ENCODE assay signal across 16 cellular contexts in genomic region chr1:201826830-201827229, GRCh38. TPM values are rescaled to one million over a fixed set of nuclear protein-coding genes. Genes with fewer than 3 reads are reported as not detected.
DNase-seq lines count a peak whose midpoint lies in the region; FAIRE-seq and TF ChIP-seq lines count a peak whose summit lies in the region.
"Had no signal": no experiment of that assay in that cellular context is flagged by ENCODE, and none has a peak within 500 bp of the region (broad histone marks: within the 10 kb centered on the region; RNA-seq: fewer than 3 reads in every experiment).

No MANE protein-coding gene starts in this region.

- DNase-seq in HFFc6 = no peak
- DNase-seq in brain microvascular endothelial cell = peak; percentile 44
- DNase-seq in iris pigment epithelial cell (ENCODE audit: low read depth) = peak; percentile 73
- no peak for DNase-seq in AG08395 (ENCODE audit: low spot score)
- no peak for DNase-seq in GM19239 (ENCODE audit: insufficient read length, low spot score)
- no peak for DNase-seq in NOMO-1 treated with DMSO at 0.1 percent for 48 hours (lab: John Stamatoyannopoulos, UW; ENCODE audit: unreplicated experiment)
- DNase-seq in H54 (ENCODE audit: insufficient read length, low spot score) = no peak
- DNase-seq: activated CD4-positive, alpha-beta memory T cell treated with anti-CD3 and anti-CD28 coated beads, Interleukin-2, amount 10 ng/mL, durations not matched to agents 7 days and 5 days; Karpas-422; NCI-H187; stimulated activated CD4-positive, alpha-beta T cell treated with anti-CD3 and anti-CD28 coated beads, Interleukin-1b, Interleukin-23, amount 100 ng/mL, for 48 hours; upper lobe of right lung had no signal

- H3K36me3 ChIP-seq in brain microvascular endothelial cell (replicated peaks) = peaks cover 33% of the 10 kb centered on the region
- H3K36me3 ChIP-seq: upper lobe of right lung had no signal

- H3K36me3 Mint-ChIP-seq in HFFc6 (ENCODE audit: low read depth) = peaks cover 25% of the 10 kb centered on the region

- in situ Hi-C loops in brain microvascular endothelial cell (cut with HindIII; ENCODE audit: low pct_ligation_motif_present, low sequenced_read_pairs) = no loop called here

- peaks cover 48% of the 10 kb centered on the region for H3K4me1 Mint-ChIP-seq in HFFc6 (ENCODE audit: low read depth)

- peak; percentile 17; the same call in 1 of the 2 replicates for TF ChIP-seq CTCF in HFFc6 (IDR thresholded peaks at IDR 0.05)
- no peak for TF ChIP-seq CTCF in brain microvascular endothelial cell (IDR thresholded peaks at IDR 0.05; ENCODE audit: low read depth, low read length, missing control alignments)

- no peak for TF ChIP-seq POLR2A in H54 (IDR thresholded peaks at IDR 0.05; ENCODE audit: low read depth, low read length)

- peaks cover 14% of the 10 kb centered on the region for H3K27me3 Mint-ChIP-seq in HFFc6 (ENCODE audit: insufficient read depth)
- H3K27me3 Mint-ChIP-seq: activated CD4-positive, alpha-beta memory T cell treated with anti-CD3 and anti-CD28 coated beads, Interleukin-2, amount 10 ng/mL, durations not matched to agents 7 days and 5 days; central memory CD8-positive, alpha-beta T cell had no signal

- FAIRE-seq in A204.1 (lab: Jason Lieb, UNC) (peak; percentile 14), GM19239 (lab: Jason Lieb, UNC) (no peak), H54 (lab: Jason Lieb, UNC) (no peak)
- FAIRE-seq: endothelial cell of umbilical vein had no signal

- no peak overlapping the region for H3K27ac ChIP-seq in brain microvascular endothelial cell
- H3K27ac ChIP-seq: upper lobe of right lung had no signal

- H3K9me3 Mint-ChIP-seq in HFFc6 = no peaks in the 10 kb centered on the region
- H3K9me3 Mint-ChIP-seq: activated CD4-positive, alpha-beta memory T cell treated with anti-CD3 and anti-CD28 coated beads, Interleukin-2, amount 10 ng/mL, durations not matched to agents 7 days and 5 days; activated T-helper 2 cell treated with anti-CD3 and anti-CD28 coated beads, Interferon-gamma antibody, Interleukin-2, Interleukin-4, amounts not matched to agents 10 μg/mL and 5 μg/mL and 100 μg/mL, durations not matched to agents 14 hours and 24 hours and 36 hours; central memory CD8-positive, alpha-beta T cell had no signal

- H3K27me3 ChIP-seq in brain microvascular endothelial cell (replicated peaks) = no peaks in the 10 kb centered on the region
- H3K27me3 ChIP-seq: upper lobe of right lung had no signal

- H3K4me3 ChIP-seq in brain microvascular endothelial cell (ENCODE audit: low read depth, low read length) = no peak overlapping the region
- H3K4me3 ChIP-seq: upper lobe of right lung had no signal

- peak overlapping the region; percentile 46 for H3K27ac Mint-ChIP-seq in HFFc6
- H3K27ac Mint-ChIP-seq: activated CD4-positive, alpha-beta memory T cell treated with anti-CD3 and anti-CD28 coated beads, Interleukin-2, amount 10 ng/mL, durations not matched to agents 7 days and 5 days; activated T-helper 2 cell treated with anti-CD3 and anti-CD28 coated beads, Interferon-gamma antibody, Interleukin-2, Interleukin-4, amounts not matched to agents 10 μg/mL and 5 μg/mL and 100 μg/mL, durations not matched to agents 14 hours and 24 hours and 36 hours had no signal

- H3K4me3 Mint-ChIP-seq in HFFc6 = no peak overlapping the region; the same call in 1 of the 2 replicates
- H3K4me3 Mint-ChIP-seq: activated CD4-positive, alpha-beta memory T cell treated with anti-CD3 and anti-CD28 coated beads, Interleukin-2, amount 10 ng/mL, durations not matched to agents 7 days and 5 days; central memory CD8-positive, alpha-beta T cell had no signal

RNA-seq across cellular contexts. Expression of gene IPO9, which starts 2.1 kb away (rescaled TPM):
- 10 to 100 TPM; 54.1 to 77.8 (median 63.6) TPM for total RNA-seq in HFFc6 (2021; fragmentation: NEBNext Ultra II Directional; extraction: Animal tissue kit (Norgen Biotek cat#: 25700))

Comparison
In these comparisons a context has a peak if more than half of its experiments do, and no peak if none do; other contexts are left out.
1. DNase-seq: peak in brain microvascular endothelial cell (single experiment) and iris pigment epithelial cell (single experiment); none in HFFc6 (single experiment), AG08395 (single experiment), GM19239 (single experiment), NOMO-1 treated with DMSO at 0.1 percent for 48 hours (single experiment) and H54 (single experiment).